ENCODE assay signal across 5 cellular contexts in genomic region chr16:53843084-53843483, GRCh38.
"Had no signal": no experiment of that assay in that cellular context is flagged by ENCODE, and none has a peak within 500 bp of the region (broad histone marks: within the 10 kb centered on the region; RNA-seq: fewer than 3 reads in every experiment).

No MANE protein-coding gene starts in this region.

- H3K4me2 ChIP-seq: GM23338 had no signal

- H3K4me3 ChIP-seq: GM23338 had no signal

- H3K9me3 Mint-ChIP-seq: GM23338, H9 had no signal

- H3K27ac Mint-ChIP-seq: GM23338 had no signal

- H3K4me3 Mint-ChIP-seq: GM23338, H9 had no signal

- H2AFZ ChIP-seq: GM23338 had no signal

- ATAC-seq: GM23338 had no signal

- DNase-seq: H9, HCEC 1CT, IMR-90, KBM-7 had no signal
